16 cellular contexts compared by ENCODE assay signal in the genomic region with DNA sequence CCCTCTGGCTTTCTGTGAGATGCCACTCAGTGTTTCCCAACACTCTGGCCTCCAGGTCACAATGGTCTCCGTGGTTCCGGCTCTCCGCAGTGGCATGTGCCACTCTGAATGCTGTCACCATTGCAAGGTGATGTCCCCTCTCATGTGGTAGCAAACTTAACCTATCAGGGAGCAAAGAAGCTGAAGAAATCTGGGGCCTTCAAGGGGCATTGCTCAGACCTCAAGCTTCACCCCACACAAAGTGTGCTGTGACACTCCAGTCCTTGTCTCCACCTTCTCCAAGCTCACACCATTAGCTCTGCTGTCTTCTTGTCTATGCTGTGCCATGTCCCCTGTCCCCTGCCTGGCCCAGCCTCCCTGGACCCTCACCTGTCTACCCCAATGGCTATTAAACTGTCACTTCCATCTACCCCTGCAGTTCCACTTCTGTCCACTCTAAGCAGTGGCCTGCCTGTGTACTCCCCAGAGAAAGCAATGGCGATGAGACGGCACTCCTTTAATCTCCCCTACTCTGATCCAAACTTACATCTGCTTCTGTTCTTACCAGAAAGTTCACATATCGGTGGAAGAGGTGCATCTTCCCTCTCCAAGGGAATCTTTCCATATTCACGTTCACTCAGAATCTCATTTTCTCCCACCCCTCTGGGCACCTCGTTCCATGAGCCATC.
DNase-seq lines count a peak whose midpoint lies in the region; ATAC-seq and TF ChIP-seq lines count a peak whose summit lies in the region.
"Had no signal": no experiment of that assay in that cellular context is flagged by ENCODE, and none has a peak within 500 bp of the region (broad histone marks: within the 10 kb centered on the region; RNA-seq: fewer than 3 reads in every experiment).

No MANE protein-coding gene starts in this region.

- intact Hi-C loops in Calu3 (cut with micrococcal nuclease; ENCODE audit: unreplicated experiment), result loop anchor here (5.0 kb wide), 1 partner anchor 143 kb away; no protein-coding TSS in a partner anchor

- no peak overlapping the region for H2AK5ac ChIP-seq in mesendoderm (ENCODE audit: low read length)

- H4K5ac ChIP-seq in mesendoderm (ENCODE audit: low read length), result no peak overlapping the region

- H3K4me1 Mint-ChIP-seq in Calu3 (ENCODE audit: low read depth, unreplicated experiment), result peaks cover 7% of the 10 kb centered on the region
- peaks cover 21% of the 10 kb centered on the region for H3K4me1 Mint-ChIP-seq in HFFc6 (ENCODE audit: low read depth)
- H3K4me1 Mint-ChIP-seq: activated CD4-positive, alpha-beta T cell treated with anti-CD3 and anti-CD28 coated beads, Interleukin-2, amount 10 ng/mL, durations not matched to agents 7 days and 5 days; brain had no signal

- no peak overlapping the region for H3K18ac ChIP-seq in mesendoderm (ENCODE audit: low read length)

- no peaks in the 10 kb centered on the region for H3K4me1 ChIP-seq in mesendoderm (ENCODE audit: control insufficient read depth, low read depth, low read length)
- H3K4me1 ChIP-seq: BLaER1 had no signal

- no peak overlapping the region for H2BK5ac ChIP-seq in mesendoderm (ENCODE audit: low read length)

- H2BK15ac ChIP-seq in mesendoderm (replicated peaks; ENCODE audit: low read depth), result no peak overlapping the region

- no peak for TF ChIP-seq CTCF in Calu3 (IDR thresholded peaks at IDR 0.05; ENCODE audit: unreplicated experiment)
- peak; percentile 52 for TF ChIP-seq CTCF in HFFc6 (IDR thresholded peaks at IDR 0.05)
- TF ChIP-seq CTCF in WI38 (IDR thresholded peaks at IDR 0.05; ENCODE audit: low read depth, low read length), result 0 out of 2 replicates have a peak, but pooled peaks have one; percentile 14

- H3K36me3 ChIP-seq in mesendoderm (ENCODE audit: control insufficient read depth, insufficient read depth, low read length), result no peaks in the 10 kb centered on the region
- H3K36me3 ChIP-seq: BLaER1 had no signal

- H3K9ac ChIP-seq in mesendoderm (ENCODE audit: low read length), result no peak overlapping the region
- H3K9ac ChIP-seq: BLaER1 had no signal

- H3K9me3 Mint-ChIP-seq in Calu3 (ENCODE audit: low read depth, unreplicated experiment), result no peaks in the 10 kb centered on the region
- H3K9me3 Mint-ChIP-seq in HFFc6, result no peaks in the 10 kb centered on the region
- H3K9me3 Mint-ChIP-seq: activated CD4-positive, alpha-beta T cell treated with anti-CD3 and anti-CD28 coated beads, Interleukin-2, amount 10 ng/mL, durations not matched to agents 7 days and 5 days; effector memory CD8-positive, alpha-beta T cell had no signal

- peak; percentile 13 for DNase-seq in Calu3
- no peak for DNase-seq in HFFc6
- peak; percentile 32 for DNase-seq in mesendoderm
- DNase-seq in NCI-H526 treated with DMSO at 0.1 percent for 48 hours (lab: John Stamatoyannopoulos, UW), result no peak
- no peak for DNase-seq in OCI-M2 (lab: John Stamatoyannopoulos, UW; ENCODE audit: unreplicated experiment)
- DNase-seq: activated CD4-positive, alpha-beta T cell treated with anti-CD3 and anti-CD28 coated beads, Interleukin-2, amount 10 ng/mL, durations not matched to agents 7 days and 5 days; effector memory CD8-positive, alpha-beta T cell; NCI-H187 treated with DMSO at 0.1 percent for 48 hours; NCI-H774; retina; Right ventricle myocardium superior had no signal

- H3K27ac ChIP-seq in mesendoderm (ENCODE audit: low read depth, low read length), result no peak overlapping the region
- H3K27ac ChIP-seq: BLaER1 had no signal

- peaks cover 48% of the 10 kb centered on the region for H3K27me3 Mint-ChIP-seq in Calu3 (ENCODE audit: unreplicated experiment)
- H3K27me3 Mint-ChIP-seq in HFFc6 (ENCODE audit: insufficient read depth), result peaks cover 15% of the 10 kb centered on the region

- H3K27me3 ChIP-seq in mesendoderm (ENCODE audit: insufficient read depth, low read length, poor library complexity), result no peaks in the 10 kb centered on the region
- H3K27me3 ChIP-seq: BLaER1 had no signal

- H3K79me1 ChIP-seq in mesendoderm (ENCODE audit: low read length), result no peaks in the 10 kb centered on the region

- H2BK120ac ChIP-seq in mesendoderm (ENCODE audit: low read depth, low read length), result no peak overlapping the region

- H3K27ac Mint-ChIP-seq in Calu3 (ENCODE audit: unreplicated experiment) (no peak overlapping the region), HFFc6 (no peak overlapping the region)
- H3K27ac Mint-ChIP-seq: activated CD4-positive, alpha-beta T cell treated with anti-CD3 and anti-CD28 coated beads, Interleukin-2, amount 10 ng/mL, durations not matched to agents 7 days and 5 days; activated naive CD4-positive, alpha-beta T cell treated with anti-CD3 and anti-CD28 coated beads, Interleukin-2, amount 50 U/mL, for 72 hours; brain; effector memory CD8-positive, alpha-beta T cell had no signal

- no peak overlapping the region for H3K4me3 Mint-ChIP-seq in Calu3 (ENCODE audit: low read depth, unreplicated experiment)
- no peak overlapping the region for H3K4me3 Mint-ChIP-seq in HFFc6
- H3K4me3 Mint-ChIP-seq: activated CD4-positive, alpha-beta T cell treated with anti-CD3 and anti-CD28 coated beads, Interleukin-2, amount 10 ng/mL, durations not matched to agents 7 days and 5 days; brain; effector memory CD8-positive, alpha-beta T cell had no signal

- ATAC-seq in HG03139 (IDR thresholded peaks at IDR 0.05; ENCODE audit: unreplicated experiment), result no peak
- ATAC-seq: activated naive CD4-positive, alpha-beta T cell treated with anti-CD3 and anti-CD28 coated beads, Interleukin-2, amount 50 U/mL, for 72 hours; effector memory CD8-positive, alpha-beta T cell had no signal

- H3K4ac ChIP-seq in mesendoderm (ENCODE audit: low read depth, low read length), result no peak overlapping the region

- H3K56ac ChIP-seq in mesendoderm (ENCODE audit: low read length), result no peak overlapping the region

- H3K36me3 Mint-ChIP-seq in Calu3 (ENCODE audit: insufficient read depth, unreplicated experiment) (no peaks in the 10 kb centered on the region), HFFc6 (ENCODE audit: low read depth) (no peaks in the 10 kb centered on the region)
- H3K36me3 Mint-ChIP-seq: activated naive CD4-positive, alpha-beta T cell treated with anti-CD3 and anti-CD28 coated beads, Interleukin-2, amount 50 U/mL, for 72 hours; brain had no signal

- H3K4me2 ChIP-seq in mesendoderm (ENCODE audit: low read length), result no peak overlapping the region
- H3K4me2 ChIP-seq: BLaER1 had no signal

- no peak overlapping the region for H4K8ac ChIP-seq in mesendoderm (ENCODE audit: low read depth, low read length)

- no peak overlapping the region for H3K23ac ChIP-seq in mesendoderm (ENCODE audit: low read length)

- BruUV-seq in Calu3 (replicated peaks; lab: Mats Ljungman, UMichigan), result no TSS peak

- no peak overlapping the region for H3K4me3 ChIP-seq in WI38 (ENCODE audit: low read depth, low read length)
- no peak overlapping the region for H3K4me3 ChIP-seq in mesendoderm (ENCODE audit: low read length)
- H3K4me3 ChIP-seq: BLaER1 had no signal

- WGBS in mesendoderm (ENCODE audit: extremely low coverage, insufficient coverage, low lambda C conversion rate), result no CpG with 5 or more reads among the region's 8 CpGs

- CTCF ChIA-PET in Calu3 (lab: Charles Lee), result interaction anchor here (1.0 kb wide), 1 partner anchor 181 kb away, joined by 4 read pairs; no protein-coding TSS in a partner anchor

- no peaks in the 10 kb centered on the region for H3K79me2 ChIP-seq in mesendoderm (ENCODE audit: control insufficient read depth, insufficient read depth, low read length)

Comparison
In these comparisons a context has a peak if more than half of its experiments do, and no peak if none do; other contexts are left out.
1. DNase-seq: peak in Calu3 (single experiment) and mesendoderm (single experiment); none in HFFc6 (single experiment), NCI-H526 treated with DMSO at 0.1 percent for 48 hours (single experiment) and OCI-M2 (single experiment).